ENCODE assay signal across 33 cellular contexts in the genomic region with DNA sequence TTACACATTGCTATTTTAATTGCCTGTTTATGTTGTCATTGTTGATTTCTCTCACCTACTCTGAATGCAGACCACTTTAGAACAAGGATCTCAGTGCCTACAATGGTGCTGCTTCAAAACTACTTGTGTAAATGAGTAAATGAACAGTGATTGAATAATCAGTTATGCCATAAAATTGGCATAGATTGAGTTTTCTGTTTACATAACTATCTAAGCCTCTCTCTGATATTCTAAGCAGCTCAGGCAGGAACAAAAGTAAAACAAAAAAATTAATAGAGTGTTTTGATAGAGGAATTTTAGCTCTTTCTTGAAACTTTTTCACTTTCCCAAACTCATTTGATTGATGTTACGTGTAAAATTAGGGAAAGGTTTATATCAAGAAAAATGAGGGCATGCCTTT.
"Had no signal": no experiment of that assay in that cellular context is flagged by ENCODE, and none has a peak within 500 bp of the region (broad histone marks: within the 10 kb centered on the region; RNA-seq: fewer than 3 reads in every experiment).

No MANE protein-coding gene starts in this region.

- H3K27me3 ChIP-seq: adrenal gland, body of pancreas, brain microvascular endothelial cell, cardiac muscle cell had no signal

- H3K27ac ChIP-seq: adrenal gland, body of pancreas, brain microvascular endothelial cell, cardiac muscle cell, VCaP had no signal

- ATAC-seq: activated CD8-positive, alpha-beta T cell treated with anti-CD3 and anti-CD28 coated beads for 36 hours; activated naive CD4-positive, alpha-beta T cell treated with anti-CD3 and anti-CD28 coated beads, Interleukin-2, amount 50 U/mL, for 72 hours; activated T-cell treated with anti-CD3 and anti-CD28 coated beads, Interleukin-2, amount 50 U/mL, for 4 hours; activated T-cell treated with anti-CD3 and anti-CD28 coated beads, Interleukin-2, amount 50 U/mL, for 72 hours; activated T-helper 17 cell treated with anti-CD3 and anti-CD28 coated beads, Interleukin-2, amount 50 U/mL, for 72 hours; body of pancreas had no signal

- H3K9me3 ChIP-seq: adrenal gland, body of pancreas had no signal

- H3K36me3 ChIP-seq: adrenal gland, brain microvascular endothelial cell, cardiac muscle cell had no signal

- H3K4me3 ChIP-seq: adrenal gland, body of pancreas, cardiac muscle cell had no signal

- DNase-seq: activated B cell treated with CpG ODN at 0.5 μM for 24 hours; activated CD4-positive, alpha-beta memory T cell treated with anti-CD3 and anti-CD28 coated beads for 36 hours; activated CD4-positive, alpha-beta T cell treated with anti-CD3 and anti-CD28 coated beads for 4 hours; activated CD4-positive, alpha-beta T cell treated with anti-CD3 and anti-CD28 coated beads, Interleukin-2, amount 10 ng/mL, durations not matched to agents 24 days and 14 days; activated CD4-positive, alpha-beta T cell treated with anti-CD3 and anti-CD28 coated beads, Interleukin-2, amount 50 U/mL, for 1 hour; activated CD4-positive, alpha-beta T cell treated with anti-CD3 and anti-CD28 coated beads, Interleukin-2, amount 50 U/mL, for 4 hours; activated CD4-positive, CD25-positive, alpha-beta regulatory T cell treated with anti-CD3 and anti-CD28 coated beads, Interleukin-2, amount 50 U/mL, for 72 hours; activated CD8-positive, alpha-beta memory T cell treated with anti-CD3 and anti-CD28 coated beads, Interleukin-2, amount 50 U/mL, for 4 hours; activated CD8-positive, alpha-beta T cell treated with anti-CD3 and anti-CD28 coated beads for 36 hours; activated effector memory CD4-positive, alpha-beta T cell treated with anti-CD3 and anti-CD28 coated beads, Interleukin-2, amount 50 U/mL, for 16 hours; activated gamma-delta T cell treated with Interleukin-2 at 50 U/mL for 16 hours; activated naive CD4-positive, alpha-beta T cell; activated naive CD4-positive, alpha-beta T cell treated with anti-CD3 and anti-CD28 coated beads for 36 hours; activated naive CD4-positive, alpha-beta T cell treated with anti-CD3 and anti-CD28 coated beads, Interleukin-2, amount 50 U/mL, for 16 hours; activated naive CD8-positive, alpha-beta T cell treated with anti-CD3 and anti-CD28 coated beads for 36 hours; activated T-cell treated with anti-CD3 and anti-CD28 coated beads for 4 hours; activated T-cell treated with anti-CD3 and anti-CD28 coated beads, Interleukin-2, amount 50 U/mL, for 1 hour; activated T-cell treated with anti-CD3 and anti-CD28 coated beads, Interleukin-2, amount 50 U/mL, for 4 hours; activated T-cell treated with anti-CD3 and anti-CD28 coated beads, Interleukin-2, amount 50 U/mL, for 72 hours; adrenal gland; amniotic stem cell; aorta; body of pancreas; brain microvascular endothelial cell; caudate nucleus; cerebellar nuclear complex; T-helper 1 cell; T-helper 2 cell; T-helper 9 cell had no signal

- H3K4me1 ChIP-seq: adrenal gland had no signal
